In genomic region chr10:12160664-12161063, GRCh38 we compare ENCODE assay signal across 23 cellular contexts.
"Had no signal": no experiment of that assay in that cellular context is flagged by ENCODE, and none has a peak within 500 bp of the region (broad histone marks: within the 10 kb centered on the region; RNA-seq: fewer than 3 reads in every experiment).

No MANE protein-coding gene starts in this region.

- H3K27me3 Mint-ChIP-seq: naive thymus-derived CD8-positive, alpha-beta T cell; progenitor cell of endocrine pancreas; stimulated activated memory B cell treated with anti-CD40 and anti-IgM and Interleukin-4, amounts not matched to agents 10 μg/mL and 1 μg/mL and 100 μg/mL, for 72 hours; stimulated activated naive CD8-positive, alpha-beta T cell treated with anti-CD3 and anti-CD28 coated beads, Interleukin-15, amount 100 ng/mL, for 72 hours; type B pancreatic cell had no signal

- H3K27ac Mint-ChIP-seq: nephron; neural progenitor cell; progenitor cell of endocrine pancreas; stimulated activated memory B cell treated with anti-CD40 and anti-IgM and Interleukin-4, amounts not matched to agents 10 μg/mL and 1 μg/mL and 100 μg/mL, for 72 hours; type B pancreatic cell had no signal

- H3K4me3 Mint-ChIP-seq: immature natural killer cell; naive thymus-derived CD8-positive, alpha-beta T cell; nephron; neural progenitor cell; stimulated activated memory B cell treated with anti-CD40 and anti-IgM and Interleukin-4, amounts not matched to agents 10 μg/mL and 1 μg/mL and 100 μg/mL, for 72 hours; stimulated activated naive CD8-positive, alpha-beta T cell treated with anti-CD3 and anti-CD28 coated beads, Interleukin-15, amount 100 ng/mL, for 72 hours; type B pancreatic cell had no signal

- H3K4me1 Mint-ChIP-seq: immature natural killer cell; nephron; neural progenitor cell; stimulated activated memory B cell treated with anti-CD40 and anti-IgM and Interleukin-4, amounts not matched to agents 10 μg/mL and 1 μg/mL and 100 μg/mL, for 72 hours; stimulated activated naive CD8-positive, alpha-beta T cell treated with anti-CD3 and anti-CD28 coated beads, Interleukin-15, amount 100 ng/mL, for 72 hours had no signal

- H3K9me3 Mint-ChIP-seq: naive thymus-derived CD8-positive, alpha-beta T cell; nephron; neural progenitor cell; stimulated activated memory B cell treated with anti-CD40 and anti-IgM and Interleukin-4, amounts not matched to agents 10 μg/mL and 1 μg/mL and 100 μg/mL, for 72 hours; stimulated activated naive CD8-positive, alpha-beta T cell treated with anti-CD3 and anti-CD28 coated beads, Interleukin-15, amount 100 ng/mL, for 72 hours; type B pancreatic cell had no signal

- DNase-seq: hypothalamus; immature natural killer cell; kidney; left colon; left lung; lower lobe of right lung; mammary epithelial cell; mesenchymal stem cell; naive thymus-derived CD8-positive, alpha-beta T cell; occipital lobe; ovary; right lobe of liver; stimulated activated CD4-positive, alpha-beta T cell treated with anti-CD3 and anti-CD28 coated beads, Interleukin-2, amount 100 ng/mL, for 24 hours; stimulated activated CD4-positive, alpha-beta T cell treated with anti-CD3 and anti-CD28 coated beads, Interleukin-4, amount 100 ng/mL, for 24 hours; stimulated activated naive CD4-positive, alpha-beta T cell treated with Interleukin-2 at 50 U/mL for 16 hours; stimulated activated naive CD8-positive, alpha-beta T cell treated with anti-CD3 and anti-CD28 coated beads, Interleukin-15, amount 100 ng/mL, for 72 hours; substantia nigra; uterus had no signal

- ATAC-seq: left colon; left lung; lower lobe of right lung; naive thymus-derived CD8-positive, alpha-beta T cell; right lobe of liver; stimulated activated memory B cell treated with anti-CD40 and anti-IgM and Interleukin-4, amounts not matched to agents 10 μg/mL and 1 μg/mL and 100 μg/mL, for 72 hours; stimulated activated naive CD8-positive, alpha-beta T cell treated with anti-CD3 and anti-CD28 coated beads, Interleukin-15, amount 100 ng/mL, for 72 hours had no signal
